In genomic region chr5:10310073-10310779, GRCh38 we compare ENCODE assay signal across 10 cellular contexts. TPM values are rescaled to one million over a fixed set of nuclear protein-coding genes. Genes with fewer than 3 reads are reported as not detected.
DNase-seq lines count a peak whose midpoint lies in the region; ATAC-seq, FAIRE-seq and TF ChIP-seq lines count a peak whose summit lies in the region.
"Had no signal": no experiment of that assay in that cellular context is flagged by ENCODE, and none has a peak within 500 bp of the region (broad histone marks: within the 10 kb centered on the region; RNA-seq: fewer than 3 reads in every experiment).

No MANE protein-coding gene starts in this region.

- WGBS in pancreas, 2 donors: 29 to 39% methylated on average over 8 of the region's 8 CpGs

- ATAC-seq in PC-3: peak; percentile 76
- ATAC-seq in pancreas: peak; percentile 74 to 83 (median 77)
- no peak for ATAC-seq in GM19328 (IDR thresholded peaks at IDR 0.05; ENCODE audit: unreplicated experiment)

- H3K4me2 ChIP-seq in PC-3 (ENCODE audit: low read length) (peak overlapping the region; percentile 72), neural progenitor cell (no peak overlapping the region)

- H3K9ac ChIP-seq in PC-3 (ENCODE audit: low read length): peak overlapping the region; percentile 32
- no peak overlapping the region for H3K9ac ChIP-seq in neural progenitor cell

- peak; percentile 87 for FAIRE-seq in H54 (lab: Jason Lieb, UNC)
- no peak for FAIRE-seq in pancreas (lab: Jason Lieb, UNC)

- H3K4me1 Mint-ChIP-seq in neural progenitor cell: peaks cover 23% of the 10 kb centered on the region

- no TSS peak for BruUV-seq in PC-3 (replicated peaks; lab: Mats Ljungman, UMichigan)

- DNase-seq in H54 (ENCODE audit: insufficient read length, low spot score) (peak; percentile 81), PC-3 (peak; percentile 99), dermis blood vessel endothelial cell (peak; percentile 16), pancreas (peak; percentile 71 to 81 (median 76)), KG1 (lab: John Stamatoyannopoulos, UW) (no peak), pons (ENCODE audit: low spot score) (no peak), neural progenitor cell (ENCODE audit: low spot score) (no peak)
- DNase-seq: SJCRH30; stimulated activated CD4-positive, alpha-beta T cell treated with anti-CD3 and anti-CD28 coated beads, Interleukin-4, amount 100 ng/mL, for 24 hours had no signal

- H3K27ac ChIP-seq in PC-3 (ENCODE audit: low read length): peak overlapping the region; percentile 84
- peak overlapping the region in 2 of 4 donors; percentile 62 to 70 for H3K27ac ChIP-seq in pancreas
- H3K27ac ChIP-seq in neural progenitor cell: no peak overlapping the region
- H3K27ac ChIP-seq: SJCRH30 had no signal

- POLR2A ChIA-PET in PC-3 (lab: Charles Lee; ENCODE audit: unreplicated experiment): interaction anchor here (1.0 kb wide), 1 partner anchor 43 kb away, joined by 3 read pairs; the partner anchor contains the start of gene MARCHF6

- CTCF ChIA-PET in PC-3 (lab: Charles Lee): interaction anchor here (1.4 kb wide), 1 partner anchor 26 kb away, joined by 4 read pairs; no protein-coding TSS in a partner anchor

- intact Hi-C loops in PC-3 (cut with micrococcal nuclease) (loop anchor here (1.0 kb wide), 1 partner anchor 43 kb away; the partner anchor contains the start of gene MARCHF6), pancreas (cut with DNase I) (no loop called here)

- H4K20me1 ChIP-seq in PC-3 (ENCODE audit: low read length): no peaks in the 10 kb centered on the region
- H4K20me1 ChIP-seq in neural progenitor cell (ENCODE audit: low read depth): no peaks in the 10 kb centered on the region

- H3F3A ChIP-seq in PC-3 (ENCODE audit: low read length, unreplicated experiment) (peaks cover 15% of the 10 kb centered on the region), neural progenitor cell (ENCODE audit: low read depth) (peaks cover 11% of the 10 kb centered on the region)

- H3K36me3 ChIP-seq in PC-3 (ENCODE audit: low read depth, low read length) (no peaks in the 10 kb centered on the region), pancreas (no peaks in the 10 kb centered on the region), neural progenitor cell (no peaks in the 10 kb centered on the region)
- H3K36me3 ChIP-seq: SJCRH30 had no signal

- H3K27me3 ChIP-seq in PC-3 (ENCODE audit: low read length): no peaks in the 10 kb centered on the region
- no peaks in the 10 kb centered on the region for H3K27me3 ChIP-seq in pancreas
- H3K27me3 ChIP-seq in neural progenitor cell: peaks cover 22% of the 10 kb centered on the region
- H3K27me3 ChIP-seq: SJCRH30 had no signal

- H3K9me2 ChIP-seq in PC-3 (replicated peaks; ENCODE audit: low read length): no peaks in the 10 kb centered on the region

- H3K36me3 Mint-ChIP-seq in neural progenitor cell: peaks cover 3% of the 10 kb centered on the region

- H3K79me2 ChIP-seq in PC-3 (ENCODE audit: low read length) (peaks cover 25% of the 10 kb centered on the region), neural progenitor cell (ENCODE audit: low read depth) (no peaks in the 10 kb centered on the region)

- H3K27ac Mint-ChIP-seq in neural progenitor cell: no peak overlapping the region

- TF ChIP-seq POLR2A in H54 (IDR thresholded peaks at IDR 0.05; ENCODE audit: low read depth, low read length): no peak

- no peaks in the 10 kb centered on the region for H3K9me3 Mint-ChIP-seq in neural progenitor cell

- peaks cover 13% of the 10 kb centered on the region for H3K27me3 Mint-ChIP-seq in neural progenitor cell (ENCODE audit: insufficient read depth, low read depth)

- H3K4me1 ChIP-seq in PC-3 (ENCODE audit: insufficient read depth, low read length) (peaks cover 39% of the 10 kb centered on the region), pancreas (peaks cover 7 to 26% (median 13%) of the 10 kb centered on the region in 3 donors), neural progenitor cell (peaks cover 15% of the 10 kb centered on the region)
- H3K4me1 ChIP-seq: SJCRH30 had no signal

- TF ChIP-seq CTCF in PC-3 (conservative IDR thresholded peaks at IDR 0.05; ENCODE audit: low read depth, low read length): no peak
- TF ChIP-seq CTCF in pancreas (IDR thresholded peaks at IDR 0.05): no peak
- TF ChIP-seq CTCF in neural progenitor cell (IDR thresholded peaks at IDR 0.05): no peak

- H3K4me3 ChIP-seq in PC-3 (ENCODE audit: low read length) (peak overlapping the region; percentile 23), pancreas (no peak overlapping the region), neural progenitor cell (no peak overlapping the region)
- H3K4me3 ChIP-seq: SJCRH30 had no signal

- peak overlapping the region; percentile 51 for H2AFZ ChIP-seq in PC-3 (ENCODE audit: low read length)
- no peak overlapping the region for H2AFZ ChIP-seq in neural progenitor cell (replicated peaks)

- H3K4me3 Mint-ChIP-seq in neural progenitor cell: no peak overlapping the region

- H3K9me3 ChIP-seq in PC-3 (ENCODE audit: low read length): no peaks in the 10 kb centered on the region
- no peaks in the 10 kb centered on the region for H3K9me3 ChIP-seq in pancreas
- H3K9me3 ChIP-seq in neural progenitor cell (ENCODE audit: low read depth): no peaks in the 10 kb centered on the region
- H3K9me3 ChIP-seq: SJCRH30 had no signal

RNA-seq across cellular contexts. Expression of gene CMBL, which starts 2.5 kb away (rescaled TPM):
- total RNA-seq in PC-3 (2014; rRNA removed) (35.7 and 38.4 TPM in 2 replicates), dermis blood vessel endothelial cell (3.6 and 6.3 TPM in 2 replicates), pancreas (10 to 100 TPM; 10.8 to 20.3 (median 11.7) TPM), neural progenitor cell (ENCODE audit: low replicate concordance) (11.3 and 11.6 TPM in 2 replicates)
- polyA plus RNA-seq in pancreas: 10 to 100 TPM in 1 of 2 donors, 1 to 10 TPM in 1; 6.2 to 11.4 TPM
- total RNA-seq: SJCRH30 had no signal

RNA-seq across cellular contexts. Expression of gene MARCHF6, which starts 43.3 kb away (rescaled TPM):
- 140 TPM in 2 replicates for total RNA-seq in PC-3 (2014; rRNA removed)
- total RNA-seq in dermis blood vessel endothelial cell: 63.8 and 116 TPM in 2 replicates
- total RNA-seq in pancreas: 100 to 1,000 TPM in 1 of 6 donors, 10 to 100 TPM in 5; 72.4 to 105 (median 83.3) TPM
- polyA plus RNA-seq in pancreas: 10 to 100 TPM; 68.5 to 88.4 TPM
- total RNA-seq in neural progenitor cell (ENCODE audit: low replicate concordance): 90.2 and 151 TPM in 2 replicates

Comparison
In these comparisons a context has a peak if more than half of its experiments do, and no peak if none do; other contexts are left out.
1. DNase-seq: peak in H54 (single experiment), PC-3 (single experiment), dermis blood vessel endothelial cell (single experiment) and pancreas (6 of 6); none in KG1 (single experiment), pons (single experiment) and neural progenitor cell (single experiment).